ENCODE assay signal across 8 cellular contexts in the genomic region with DNA sequence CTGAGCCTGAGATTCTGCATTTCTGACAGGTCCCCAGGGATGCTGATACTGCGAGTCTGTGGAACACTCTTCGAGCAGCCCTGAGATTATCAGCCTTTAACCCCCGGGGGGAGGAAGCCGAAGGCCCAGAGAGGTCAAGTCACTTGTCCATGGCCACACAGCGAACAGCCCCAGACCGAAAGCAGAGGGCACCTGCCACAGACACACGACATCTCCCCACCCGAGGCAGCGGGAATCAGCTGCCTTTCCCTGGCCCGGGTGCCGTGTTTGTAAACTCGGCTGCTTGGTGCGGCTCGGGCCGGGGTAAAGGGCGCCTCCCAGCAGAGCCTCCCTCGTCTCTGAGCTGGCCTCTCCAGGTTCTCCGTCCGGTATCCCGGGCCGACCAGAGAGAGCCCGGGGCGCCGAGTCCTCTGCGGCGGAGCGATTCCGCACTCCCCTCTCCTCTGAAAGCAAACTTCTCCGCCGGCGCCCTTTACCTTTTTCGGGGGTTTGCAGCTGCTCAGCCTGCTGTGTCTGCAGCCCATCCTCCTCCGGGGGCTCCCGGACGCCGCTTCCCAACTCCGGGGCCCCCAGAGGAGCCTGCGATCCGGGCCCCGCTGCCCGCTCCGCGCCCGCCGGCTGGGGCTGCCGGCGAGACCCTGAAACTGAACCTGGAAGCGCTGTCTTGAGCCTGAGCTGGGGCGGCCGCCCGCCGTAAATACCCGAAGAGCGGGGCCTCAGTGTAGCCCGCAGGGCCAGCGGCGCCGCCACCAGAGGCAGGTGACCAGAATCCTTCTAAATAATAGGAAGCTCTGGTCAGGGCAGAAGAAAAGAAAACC. TPM values are rescaled to one million over a fixed set of nuclear protein-coding genes. Genes with fewer than 3 reads are reported as not detected.
DNase-seq lines count a peak whose midpoint lies in the region; ATAC-seq, FAIRE-seq and TF ChIP-seq lines count a peak whose summit lies in the region.

A gene with protein sequence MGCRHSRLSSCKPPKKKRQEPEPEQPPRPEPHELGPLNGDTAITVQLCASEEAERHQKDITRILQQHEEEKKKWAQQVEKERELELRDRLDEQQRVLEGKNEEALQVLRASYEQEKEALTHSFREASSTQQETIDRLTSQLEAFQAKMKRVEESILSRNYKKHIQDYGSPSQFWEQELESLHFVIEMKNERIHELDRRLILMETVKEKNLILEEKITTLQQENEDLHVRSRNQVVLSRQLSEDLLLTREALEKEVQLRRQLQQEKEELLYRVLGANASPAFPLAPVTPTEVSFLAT (minus strand): TSS at position 646 of the 818 bp plus-strand sequence. CDS start 122 bp downstream, at position 524.

- H3K36me3 Mint-ChIP-seq in neural progenitor cell = no peaks in the 10 kb centered on the region

- peak; percentile 85 to 86 for TF ChIP-seq POLR2A in gastroesophageal sphincter (IDR thresholded peaks at IDR 0.05)

- H3K4me1 Mint-ChIP-seq in neural progenitor cell = peaks cover 8% of the 10 kb centered on the region

- peak within 1 kb of the TSS; percentile 89 for H2AFZ ChIP-seq in neural progenitor cell (replicated peaks)

- no peak within 1 kb of the TSS for H3K27ac Mint-ChIP-seq in neural progenitor cell

- H3K27me3 Mint-ChIP-seq in neural progenitor cell (ENCODE audit: insufficient read depth, low read depth) = peaks cover 16% of the 10 kb centered on the region

- TF ChIP-seq CTCF in gastroesophageal sphincter (IDR thresholded peaks at IDR 0.05) (peak in 3 of 4 experiments; percentile 45 to 52 (median 51)), neural progenitor cell (IDR thresholded peaks at IDR 0.05) (peak; percentile 35)

- H4K20me1 ChIP-seq in neural progenitor cell (ENCODE audit: low read depth) = peaks cover 3% of the 10 kb centered on the region

- peak within 1 kb of the TSS; percentile 92 for H3K4me2 ChIP-seq in neural progenitor cell

- H3K27ac ChIP-seq in gastroesophageal sphincter (peak within 1 kb of the TSS; percentile 69 to 94 (median 90)), neural progenitor cell (no peak within 1 kb of the TSS), urinary bladder (ENCODE audit: low read depth) (peak within 1 kb of the TSS; percentile 88)

- H3K9me3 ChIP-seq in gastroesophageal sphincter = no peaks in the 10 kb centered on the region
- no peaks in the 10 kb centered on the region for H3K9me3 ChIP-seq in neural progenitor cell (ENCODE audit: low read depth)

- H3F3A ChIP-seq in neural progenitor cell (ENCODE audit: low read depth) = no peaks in the 10 kb centered on the region

- H3K4me3 Mint-ChIP-seq in neural progenitor cell = peak within 1 kb of the TSS; percentile 82

- ATAC-seq in GM19463 (IDR thresholded peaks at IDR 0.05; ENCODE audit: unreplicated experiment) (peak; percentile 71), HG03565 (IDR thresholded peaks at IDR 0.05; ENCODE audit: unreplicated experiment) (peak; percentile 48), gastroesophageal sphincter (peak; percentile 87)

- H3K27me3 ChIP-seq in gastroesophageal sphincter = no peaks in the 10 kb centered on the region
- peaks cover 33% of the 10 kb centered on the region for H3K27me3 ChIP-seq in neural progenitor cell

- DNase-seq in DMS153 treated with DMSO at 0.1 percent for 48 hours (lab: John Stamatoyannopoulos, UW; ENCODE audit: unreplicated experiment) (peak; percentile 25), RCC 7860 (ENCODE audit: low spot score) (peak; percentile 20), activated gamma-delta T cell treated with Interleukin-2 at 50 U/mL for 16 hours (peak; percentile 53), neural progenitor cell (ENCODE audit: low spot score) (peak; percentile 85)

- H3K9ac ChIP-seq in neural progenitor cell = no peak within 1 kb of the TSS

- no peaks in the 10 kb centered on the region for H3K36me3 ChIP-seq in gastroesophageal sphincter
- H3K36me3 ChIP-seq in neural progenitor cell = no peaks in the 10 kb centered on the region
- H3K36me3 ChIP-seq in urinary bladder (ENCODE audit: insufficient read depth) = no peaks in the 10 kb centered on the region

- H3K79me2 ChIP-seq in neural progenitor cell (ENCODE audit: low read depth) = no peaks in the 10 kb centered on the region

- H3K4me1 ChIP-seq in gastroesophageal sphincter = peaks cover 6 to 56% (median 26%) of the 10 kb centered on the region in 3 donors
- H3K4me1 ChIP-seq in neural progenitor cell = no peaks in the 10 kb centered on the region
- H3K4me1 ChIP-seq in urinary bladder (ENCODE audit: insufficient read depth) = no peaks in the 10 kb centered on the region

- no peak for TF ChIP-seq EP300 in gastroesophageal sphincter (IDR thresholded peaks at IDR 0.05)

- H3K9me3 Mint-ChIP-seq in neural progenitor cell = no peaks in the 10 kb centered on the region

- WGBS in gastroesophageal sphincter (ENCODE audit: low coverage in 1 of 2), 2 donors = no CpG with 5 or more reads among the region's 58 CpGs
- under 1% methylated on average over 58 of the region's 58 CpGs for WGBS in urinary bladder

- H3K4me3 ChIP-seq in gastroesophageal sphincter (peak within 1 kb of the TSS; percentile 79 to 94), neural progenitor cell (peak within 1 kb of the TSS; percentile 75), urinary bladder (ENCODE audit: low read depth, low read length) (peak within 1 kb of the TSS; percentile 75)

- FAIRE-seq in RCC 7860 (lab: Jason Lieb, UNC) = no peak

RNA-seq across cellular contexts. Expression of the gene that starts here (rescaled TPM):
- total RNA-seq in gastroesophageal sphincter (100 to 1,000 TPM; 204 to 317 (median 256) TPM), neural progenitor cell (ENCODE audit: low replicate concordance) (0.03 and 0.07 TPM in 2 replicates), urinary bladder (13.9 TPM)
- polyA plus RNA-seq in urinary bladder = 155 TPM

Comparison
In these comparisons a context has a peak if more than half of its experiments do, and no peak if none do; other contexts are left out.
1. RNA of the gene that starts here (total RNA-seq): 204 to 317 TPM in gastroesophageal sphincter; 13.9 TPM in urinary bladder (single experiment) and 0.03 to 0.07 TPM in neural progenitor cell; every median in the first group is over 10 times any median in the second.
2. Peak in DNase-seq, H3K4me3 ChIP-seq and H3K4me2 ChIP-seq in neural progenitor cell; RNA of the gene not detected or under 1 TPM.
3. DNase-seq: peak in every context shown above with its lines; median percentile 85 in neural progenitor cell; 53 in activated gamma-delta T cell treated with Interleukin-2 at 50 U/mL for 16 hours; 25 in DMS153 treated with DMSO at 0.1 percent for 48 hours; 20 in RCC 7860.
4. Peak in every context shown above with its lines, with median percentiles within 50 percentile points of each other: ATAC-seq and H3K4me3 ChIP-seq.